In genomic region chr6:203663-204062, GRCh38 we compare ENCODE assay signal across 26 cellular contexts.
"Had no signal": no experiment of that assay in that cellular context is flagged by ENCODE, and none has a peak within 500 bp of the region (broad histone marks: within the 10 kb centered on the region; RNA-seq: fewer than 3 reads in every experiment).

No MANE protein-coding gene starts in this region.

- H2AFZ ChIP-seq: hepatocyte, neural progenitor cell, parathyroid adenoma had no signal

- H3K36me3 ChIP-seq: left ventricle myocardium inferior, neural progenitor cell, neutrophil, stomach, thyroid gland, transverse colon, upper lobe of left lung, vagina had no signal

- H3K36me3 Mint-ChIP-seq: mesothelial cell of epicardium; naive B cell; natural killer cell; neural progenitor cell; stimulated activated effector memory CD8-positive, alpha-beta T cell treated with anti-CD3 and anti-CD28 coated beads, Interleukin-12 subunit alpha, Interleukin-12 subunit beta, amount 100 ng/mL, for 72 hours had no signal

- H3K9me3 ChIP-seq: left ventricle myocardium inferior, neutrophil, psoas muscle, stomach, testis, thyroid gland, transverse colon, upper lobe of left lung, vagina had no signal

- DNase-seq: left ventricle myocardium inferior; mesendoderm; naive B cell; natural killer cell; nephron progenitor cell; occipital lobe; psoas muscle; stimulated activated CD4-positive, alpha-beta T cell treated with anti-CD3 and anti-CD28 coated beads, Interleukin-12 subunit alpha, Interleukin-12 subunit beta, amount 100 ng/mL, for 4 hours; stimulated activated CD4-positive, alpha-beta T cell treated with anti-CD3 and anti-CD28 coated beads, Interleukin-15, amount 100 ng/mL, for 24 hours; stimulated activated CD4-positive, alpha-beta T cell treated with anti-CD3 and anti-CD28 coated beads, Interleukin-4, amount 100 ng/mL, for 24 hours; stimulated activated naive CD4-positive, alpha-beta T cell; stomach; testis; thyroid gland; transverse colon; upper lobe of left lung had no signal

- H3K4me1 Mint-ChIP-seq: mesothelial cell of epicardium, natural killer cell had no signal

- H3K4me1 ChIP-seq: left ventricle myocardium inferior, neural progenitor cell, parathyroid adenoma, psoas muscle, stomach, testis, thyroid gland, transverse colon, upper lobe of left lung, vagina had no signal

- H3K4me2 ChIP-seq: hepatocyte, neural progenitor cell had no signal

- H3K9ac ChIP-seq: neural progenitor cell, parathyroid adenoma had no signal

- H3K27ac ChIP-seq: hepatocyte, left ventricle myocardium inferior, neural progenitor cell, neutrophil, parathyroid adenoma, psoas muscle, skin epidermis, stomach, testis, thyroid gland, transverse colon, upper lobe of left lung, vagina had no signal

- H3K4me3 ChIP-seq: hepatocyte, left ventricle myocardium inferior, lung, neural progenitor cell, psoas muscle, skin epidermis, stomach, testis, thyroid gland, transverse colon, upper lobe of left lung, vagina had no signal

- ATAC-seq: natural killer cell; psoas muscle; sciatic nerve; stimulated activated effector memory CD8-positive, alpha-beta T cell treated with anti-CD3 and anti-CD28 coated beads, Interleukin-12 subunit alpha, Interleukin-12 subunit beta, amount 100 ng/mL, for 72 hours had no signal

- H3K4me3 Mint-ChIP-seq: mesothelial cell of epicardium; naive B cell; natural killer cell; nephron progenitor cell; neural progenitor cell; stimulated activated effector memory CD8-positive, alpha-beta T cell treated with anti-CD3 and anti-CD28 coated beads, Interleukin-12 subunit alpha, Interleukin-12 subunit beta, amount 100 ng/mL, for 72 hours had no signal

- H3K9me3 Mint-ChIP-seq: mesothelial cell of epicardium; naive B cell; natural killer cell; stimulated activated effector memory CD8-positive, alpha-beta T cell treated with anti-CD3 and anti-CD28 coated beads, Interleukin-12 subunit alpha, Interleukin-12 subunit beta, amount 100 ng/mL, for 72 hours had no signal

- H3K79me2 ChIP-seq: hepatocyte, parathyroid adenoma had no signal

- H3K27ac Mint-ChIP-seq: mesothelial cell of epicardium; natural killer cell; nephron progenitor cell; neural progenitor cell; stimulated activated effector memory CD8-positive, alpha-beta T cell treated with anti-CD3 and anti-CD28 coated beads, Interleukin-12 subunit alpha, Interleukin-12 subunit beta, amount 100 ng/mL, for 72 hours had no signal

- H3K27me3 ChIP-seq: neural progenitor cell, testis, thyroid gland, transverse colon, upper lobe of left lung, vagina had no signal
